In the genomic region with DNA sequence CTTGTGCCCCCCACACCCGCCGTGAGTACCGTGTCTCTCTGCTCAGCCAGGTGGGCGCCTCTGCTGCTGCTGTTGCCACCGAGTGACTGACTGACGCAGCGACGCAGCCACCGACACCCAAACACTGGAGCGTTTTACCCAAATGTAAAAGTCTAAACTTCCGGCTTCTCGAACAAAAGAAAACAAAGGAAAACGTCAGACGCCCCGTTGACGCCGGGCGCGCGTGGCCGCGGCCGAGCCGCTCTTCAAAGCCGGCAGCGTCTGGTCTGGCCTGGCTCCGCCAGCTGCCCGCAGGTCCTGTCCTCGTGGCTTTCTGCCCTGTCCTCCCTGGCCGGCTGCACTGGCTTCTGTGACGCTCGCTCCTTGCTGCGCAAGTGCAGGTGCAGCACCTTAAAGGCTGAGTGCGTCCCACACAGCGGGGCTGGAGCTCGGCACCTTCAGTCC, we compare ENCODE assay signal across 1 cellular context.
TF ChIP-seq lines count a peak whose summit lies in the region.

No MANE protein-coding gene starts in this region.

TF ChIP-seq in SK-N-SH treated with all-trans-retinoic acid at 6 μM for 48 hours, 23 proteins besides CTCF, POLR2A, EP300 and RAD21 (continued from another document):
- no peak for TF ChIP-seq CSRNP3 (CRISPR knock-in tag; IDR thresholded peaks at IDR 0.05)
- no peak for TF ChIP-seq GLIS3 (CRISPR knock-in tag; IDR thresholded peaks at IDR 0.05)
- TF ChIP-seq ARNTL (CRISPR knock-in tag; IDR thresholded peaks at IDR 0.05; ENCODE audit: borderline replicate concordance, low read depth): no peak
- no peak for TF ChIP-seq CSDC2 (CRISPR knock-in tag; IDR thresholded peaks at IDR 0.05)
